Comparison of ENCODE assay signal across 9 cellular contexts in the genomic region with DNA sequence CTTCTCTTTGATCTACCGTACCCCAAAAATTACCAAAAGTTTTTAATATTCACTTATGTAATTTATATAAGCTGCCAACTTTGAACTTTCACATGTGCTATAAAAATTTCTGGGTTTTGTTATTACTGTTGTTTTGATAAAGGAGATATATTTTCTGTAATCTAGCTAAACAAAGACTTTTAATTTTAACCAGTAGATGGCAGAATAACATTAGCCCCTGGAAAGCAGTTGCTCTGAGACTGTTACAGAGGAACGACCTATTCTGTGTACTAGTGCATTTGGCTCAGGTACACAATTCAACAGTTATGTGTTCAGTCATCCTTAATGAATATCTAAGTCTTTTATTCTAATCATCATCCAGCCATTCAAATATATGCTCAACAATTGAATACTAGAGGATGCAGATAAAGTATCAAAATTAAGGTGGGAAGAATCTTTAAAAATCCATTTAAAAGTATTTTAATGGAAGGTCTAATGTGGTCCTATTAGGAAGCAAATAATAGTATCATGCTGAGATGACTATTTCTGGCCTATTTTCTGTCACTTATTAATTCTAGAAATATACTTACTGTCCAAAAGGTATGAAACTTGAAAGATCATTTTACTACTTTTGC. TPM values are rescaled to one million over a fixed set of nuclear protein-coding genes. Genes with fewer than 3 reads are reported as not detected.
A peak's percentile ranks its signal among the peaks of the same experiment; 100 is the strongest.
DNase-seq lines count a peak whose midpoint lies in the region; ATAC-seq, FAIRE-seq and TF ChIP-seq lines count a peak whose summit lies in the region.
"Had no signal": no experiment of that assay in that cellular context is flagged by ENCODE, and none has a peak within 500 bp of the region (broad histone marks: within the 10 kb centered on the region; RNA-seq: fewer than 3 reads in every experiment).

No MANE protein-coding gene starts in this region.

- no peaks in the 10 kb centered on the region for H3K9me3 Mint-ChIP-seq in activated T-helper 17 cell treated with anti-CD3 and anti-CD28 coated beads, Interleukin-2, amount 50 U/mL, for 72 hours
- no peaks in the 10 kb centered on the region for H3K9me3 Mint-ChIP-seq in stimulated activated naive CD8-positive, alpha-beta T cell treated with anti-CD3 and anti-CD28 coated beads, Interleukin-15, amount 100 ng/mL, for 72 hours

- H3K27ac ChIP-seq in A549 = no peak overlapping the region
- H3K27ac ChIP-seq in right cardiac atrium (ENCODE audit: low read length) = no peak overlapping the region
- H3K27ac ChIP-seq: HL-60 had no signal

- no peak overlapping the region for H3K4me3 ChIP-seq in A549
- H3K4me3 ChIP-seq in GM12865 (ENCODE audit: low read depth, low read length) = no peak overlapping the region
- H3K4me3 ChIP-seq in right cardiac atrium (ENCODE audit: low read length) = no peak overlapping the region

- intact Hi-C loops in right cardiac atrium (cut with DNase I) = loop anchor here in 2 of 4 donors (10.0 kb wide), 2 partner anchors 68 to 458 kb away; no protein-coding TSS in a partner anchor

- peaks cover 26% of the 10 kb centered on the region for H3K4me1 Mint-ChIP-seq in activated T-helper 17 cell treated with anti-CD3 and anti-CD28 coated beads, Interleukin-2, amount 50 U/mL, for 72 hours
- H3K4me1 Mint-ChIP-seq in stimulated activated naive CD8-positive, alpha-beta T cell treated with anti-CD3 and anti-CD28 coated beads, Interleukin-15, amount 100 ng/mL, for 72 hours = peaks cover 48% of the 10 kb centered on the region

- 17% methylated on average over 2 of the region's 2 CpGs for WGBS in A549 (ENCODE audit: missing lambda C conversion rate)
- 34% methylated on average over 2 of the region's 2 CpGs for WGBS in right cardiac atrium

- no peaks in the 10 kb centered on the region for H3K27me3 Mint-ChIP-seq in activated T-helper 17 cell treated with anti-CD3 and anti-CD28 coated beads, Interleukin-2, amount 50 U/mL, for 72 hours
- no peaks in the 10 kb centered on the region for H3K27me3 Mint-ChIP-seq in stimulated activated naive CD8-positive, alpha-beta T cell treated with anti-CD3 and anti-CD28 coated beads, Interleukin-15, amount 100 ng/mL, for 72 hours

- peak overlapping the region; percentile 34 for H3K4me3 Mint-ChIP-seq in activated T-helper 17 cell treated with anti-CD3 and anti-CD28 coated beads, Interleukin-2, amount 50 U/mL, for 72 hours
- no peak overlapping the region for H3K4me3 Mint-ChIP-seq in stimulated activated naive CD8-positive, alpha-beta T cell treated with anti-CD3 and anti-CD28 coated beads, Interleukin-15, amount 100 ng/mL, for 72 hours

- no peak overlapping the region for H3K4me2 ChIP-seq in A549

- peaks cover 81% of the 10 kb centered on the region for H3K36me3 Mint-ChIP-seq in activated T-helper 17 cell treated with anti-CD3 and anti-CD28 coated beads, Interleukin-2, amount 50 U/mL, for 72 hours (ENCODE audit: low read depth)

- TF ChIP-seq POLR2A in A549 (IDR thresholded peaks at IDR 0.05; ENCODE audit: low read length) = no peak

- H3K4me1 ChIP-seq in A549 = peaks cover 14% of the 10 kb centered on the region; the same call in 2 of the 3 replicates
- peaks cover 2% of the 10 kb centered on the region for H3K4me1 ChIP-seq in right cardiac atrium (ENCODE audit: control insufficient read depth, insufficient read depth, low read length)

- H3K9me3 ChIP-seq in A549 (no peaks in the 10 kb centered on the region), right cardiac atrium (ENCODE audit: control insufficient read depth, low read length) (no peaks in the 10 kb centered on the region)

- ATAC-seq in A549 (peak; percentile 88 to 91), HG02571 (IDR thresholded peaks at IDR 0.05; ENCODE audit: unreplicated experiment) (peak; percentile 67), right cardiac atrium (peak; percentile 71 to 72)
- peak; percentile 80 for ATAC-seq in activated T-helper 17 cell treated with anti-CD3 and anti-CD28 coated beads, Interleukin-2, amount 50 U/mL, for 72 hours (replicated peaks)
- peak; percentile 84 for ATAC-seq in stimulated activated naive CD8-positive, alpha-beta T cell treated with anti-CD3 and anti-CD28 coated beads, Interleukin-15, amount 100 ng/mL, for 72 hours

- H3K27me3 ChIP-seq in right cardiac atrium (ENCODE audit: control insufficient read depth, insufficient read depth) = no peaks in the 10 kb centered on the region

- CTCF ChIA-PET in A549 (lab: Yijun Ruan, JAX) = interaction anchor here (0.7 to 2.6 kb wide), 39 partner anchors 8 to 911 kb away, joined by 3 to 18 read pairs (median 4); a partner anchor contains a TSS

- peak; percentile 81 to 85 for TF ChIP-seq RAD21 in A549 (conservative IDR thresholded peaks at IDR 0.05 in 1 of 2, IDR thresholded peaks at IDR 0.05 in 1 of 2)

- peak overlapping the region; percentile 73 for H3K27ac Mint-ChIP-seq in activated T-helper 17 cell treated with anti-CD3 and anti-CD28 coated beads, Interleukin-2, amount 50 U/mL, for 72 hours
- no peak overlapping the region for H3K27ac Mint-ChIP-seq in stimulated activated naive CD8-positive, alpha-beta T cell treated with anti-CD3 and anti-CD28 coated beads, Interleukin-15, amount 100 ng/mL, for 72 hours

- peak; percentile 84 for TF ChIP-seq CTCF in A549 (IDR thresholded peaks at IDR 0.05)
- TF ChIP-seq CTCF in GM12865 (IDR thresholded peaks at IDR 0.05; ENCODE audit: insufficient read depth, low read depth, low read length, missing control alignments) = peak; percentile 55

- DNase-seq in A549 (ENCODE audit: low read depth in 1 of 2, low spot score in 1 of 2) (peak; percentile 40 to 42), GM12865 (ENCODE audit: low read depth) (peak; percentile 62), NCI-H1105 (lab: John Stamatoyannopoulos, UW) (peak; percentile 10), right cardiac atrium (no peak), activated gamma-delta T cell (lab: John Stamatoyannopoulos, UW) (no peak)
- DNase-seq in stimulated activated naive CD8-positive, alpha-beta T cell treated with anti-CD3 and anti-CD28 coated beads, Interleukin-15, amount 100 ng/mL, for 72 hours = no peak

- no peak for TF ChIP-seq EP300 in A549 (IDR thresholded peaks at IDR 0.05)

- FAIRE-seq in A549 (lab: Jason Lieb, UNC) = peak; percentile 51

- POLR2A ChIA-PET in A549 (lab: Yijun Ruan, JAX) = interaction anchor here (1.0 to 1.2 kb wide), 2 partner anchors 9 to 444 kb away, joined by 3 to 4 read pairs; a partner anchor contains a TSS

TF ChIP-seq in A549, 52 proteins besides CTCF, POLR2A, EP300 and RAD21:
- TF ChIP-seq EHMT2 (IDR thresholded peaks at IDR 0.05; ENCODE audit: low read depth) (no peak), SMC3 (IDR thresholded peaks at IDR 0.05) (peak; percentile 61)
TF ChIP-seq in A549: peak in this region for 1.

RNA-seq across cellular contexts. Expression of a gene that starts 8.6 kb away (rescaled TPM):
- 25.3 and 27.4 TPM in 2 replicates for polyA plus RNA-seq in A549 (2011; rRNA removed)
- 4.5 and 5.3 TPM in 2 replicates for polyA plus RNA-seq in A549 (2012; cell fraction: cytosol; rRNA removed)
- 3.7 and 4.3 TPM in 2 replicates for polyA plus RNA-seq in A549 (2012; cell fraction: nucleus; rRNA removed)
- 17.8 to 19.5 TPM (median 18.6 TPM) in 3 replicates for polyA plus RNA-seq in A549 (2017; fragmentation: RNase III; extraction: RNeasy Plus Mini Kit Qiagen cat#74134 plus additional on column Dnase treatment)
- 19.2 and 21.6 TPM in 2 replicates for polyA minus RNA-seq in A549 (2011; rRNA and poly(A)+ RNA removed)
- 10 to 100 TPM; 10.5 to 13.7 TPM for total RNA-seq in activated T-helper 17 cell treated with anti-CD3 and anti-CD28 coated beads, Interleukin-2, amount 50 U/mL, for 72 hours
- 10 to 100 TPM; 13.0 to 14.6 (median 13.3) TPM for total RNA-seq in right cardiac atrium
- polyA plus RNA-seq in right cardiac atrium = 6.1 TPM

RNA-seq across cellular contexts. Expression of a gene that starts 21.5 kb away (rescaled TPM):
- not detected in 2 replicates for polyA plus RNA-seq in A549 (2011; rRNA removed)
- not detected in 2 replicates for polyA plus RNA-seq in A549 (2012; cell fraction: cytosol; rRNA removed)
- polyA plus RNA-seq in A549 (2012; cell fraction: nucleus; rRNA removed) = not detected in 2 replicates
- not detected in 3 replicates for polyA plus RNA-seq in A549 (2017; fragmentation: RNase III; extraction: RNeasy Plus Mini Kit Qiagen cat#74134 plus additional on column Dnase treatment)
- not detected in 2 replicates for polyA minus RNA-seq in A549 (2011; rRNA and poly(A)+ RNA removed)
- total RNA-seq in activated T-helper 17 cell treated with anti-CD3 and anti-CD28 coated beads, Interleukin-2, amount 50 U/mL, for 72 hours = not detected
- not detected for total RNA-seq in right cardiac atrium
- polyA plus RNA-seq in right cardiac atrium = not detected

RNA-seq across cellular contexts. Expression of a gene that starts 24.1 kb away (rescaled TPM):
- not detected in 2 replicates for polyA plus RNA-seq in A549 (2011; rRNA removed)
- polyA plus RNA-seq in A549 (2012; cell fraction: cytosol; rRNA removed) = not detected in 2 replicates
- polyA plus RNA-seq in A549 (2012; cell fraction: nucleus; rRNA removed) = not detected in 2 replicates
- not detected in 3 replicates for polyA plus RNA-seq in A549 (2017; fragmentation: RNase III; extraction: RNeasy Plus Mini Kit Qiagen cat#74134 plus additional on column Dnase treatment)
- polyA minus RNA-seq in A549 (2011; rRNA and poly(A)+ RNA removed) = not detected in 2 replicates
- not detected for total RNA-seq in activated T-helper 17 cell treated with anti-CD3 and anti-CD28 coated beads, Interleukin-2, amount 50 U/mL, for 72 hours
- not detected for total RNA-seq in right cardiac atrium
- polyA plus RNA-seq in right cardiac atrium = not detected

RNA-seq across cellular contexts. Expression of a gene that starts 41.2 kb away (rescaled TPM):
- polyA plus RNA-seq in A549 (2011; rRNA removed) = not detected in 2 replicates
- not detected in 2 replicates for polyA plus RNA-seq in A549 (2012; cell fraction: cytosol; rRNA removed)
- polyA plus RNA-seq in A549 (2012; cell fraction: nucleus; rRNA removed) = not detected in 2 replicates
- polyA plus RNA-seq in A549 (2017; fragmentation: RNase III; extraction: RNeasy Plus Mini Kit Qiagen cat#74134 plus additional on column Dnase treatment) = not detected in 3 replicates
- not detected in 2 replicates for polyA minus RNA-seq in A549 (2011; rRNA and poly(A)+ RNA removed)
- not detected for total RNA-seq in activated T-helper 17 cell treated with anti-CD3 and anti-CD28 coated beads, Interleukin-2, amount 50 U/mL, for 72 hours
- not detected for total RNA-seq in right cardiac atrium
- not detected for polyA plus RNA-seq in right cardiac atrium

RNA-seq across cellular contexts. Expression of a gene that starts 58.6 kb away (rescaled TPM):
- polyA plus RNA-seq in A549 (2011; rRNA removed) = not detected in 2 replicates
- not detected in 2 replicates for polyA plus RNA-seq in A549 (2012; cell fraction: cytosol; rRNA removed)
- polyA plus RNA-seq in A549 (2012; cell fraction: nucleus; rRNA removed) = not detected in 2 replicates
- not detected in 3 replicates for polyA plus RNA-seq in A549 (2017; fragmentation: RNase III; extraction: RNeasy Plus Mini Kit Qiagen cat#74134 plus additional on column Dnase treatment)
- polyA minus RNA-seq in A549 (2011; rRNA and poly(A)+ RNA removed) = not detected in 2 replicates
- total RNA-seq in activated T-helper 17 cell treated with anti-CD3 and anti-CD28 coated beads, Interleukin-2, amount 50 U/mL, for 72 hours = not detected
- not detected for total RNA-seq in right cardiac atrium
- polyA plus RNA-seq in right cardiac atrium = not detected

Comparison
In these comparisons a context has a peak if more than half of its experiments do, and no peak if none do; other contexts are left out.
1. DNase-seq: peak in A549 (2 of 2), GM12865 (single experiment) and NCI-H1105 (single experiment); none in right cardiac atrium (0 of 3), stimulated activated naive CD8-positive, alpha-beta T cell treated with anti-CD3 and anti-CD28 coated beads, Interleukin-15, amount 100 ng/mL, for 72 hours (0 of 2) and activated gamma-delta T cell (single experiment).
2. Peak in every context shown above with its lines, with median percentiles within 50 percentile points of each other: ATAC-seq.